Comparison of ENCODE assay signal across 8 cellular contexts in genomic region chr4:76179398-76180318, GRCh38. TPM values are rescaled to one million over a fixed set of nuclear protein-coding genes. Genes with fewer than 3 reads are reported as not detected.
DNase-seq lines count a peak whose midpoint lies in the region; ATAC-seq and TF ChIP-seq lines count a peak whose summit lies in the region.

No MANE protein-coding gene starts in this region.

- TF ChIP-seq CTCF in GM20000 (IDR thresholded peaks at IDR 0.05; ENCODE audit: extremely low read depth, missing control alignments), result peak; percentile 72
- TF ChIP-seq CTCF in mucosa of descending colon (IDR thresholded peaks at IDR 0.05), result peak; percentile 77

- intact Hi-C loops in mucosa of descending colon (cut with DNase I, micrococcal nuclease), result loop anchor here in 1 of 2 donors (10.0 kb wide), 2 partner anchors 75 to 195 kb away; partner anchors contain the start of gene FAM47E

- H3K4me3 ChIP-seq in mucosa of descending colon, result no peak overlapping the region

- peaks cover 4% of the 10 kb centered on the region for H3K36me3 ChIP-seq in mucosa of descending colon (ENCODE audit: low read depth)

- DNase-seq in COLO668 (lab: John Stamatoyannopoulos, UW; ENCODE audit: unreplicated experiment) (peak; percentile 90), GM20000 (ENCODE audit: low spot score) (peak; percentile 74), HT1080 (ENCODE audit: low read depth) (peak; percentile 64), NOMO-1 treated with dmso at 0.1 percent for 144 hours (lab: John Stamatoyannopoulos, UW; ENCODE audit: unreplicated experiment) (peak; percentile 59), epidermal melanocyte (ENCODE audit: insufficient read length, low spot score) (peak; percentile 77), mucosa of descending colon (peak; percentile 81 to 98 (median 89))
- peak; percentile 36 to 74 (median 71) for DNase-seq in activated CD8-positive, alpha-beta memory T cell treated with anti-CD3 and anti-CD28 coated beads for 48 hours (ENCODE audit: low read depth in 2 of 3, low spot score in 2 of 3)
- DNase-seq in stimulated activated CD8-positive, alpha-beta memory T cell treated with anti-CD3 and anti-CD28 coated beads, Interleukin-4, amount 100 ng/mL, for 48 hours, result peak; percentile 91

- H3K9me3 ChIP-seq in mucosa of descending colon, result no peaks in the 10 kb centered on the region

- H3K4me1 ChIP-seq in mucosa of descending colon (ENCODE audit: low read depth), result no peaks in the 10 kb centered on the region

- peak; percentile 98 for ATAC-seq in mucosa of descending colon

RNA-seq across cellular contexts. Expression of gene NUP54, which starts 31.5 kb away (rescaled TPM):
- total RNA-seq in HT1080 (2014; rRNA removed; shearing (Covaris generic)), result 59.5 and 63.9 TPM in 2 replicates
- polyA plus RNA-seq in HT1080 (2015; cell fraction: cytosol; rRNA removed), result 43.1 and 49.9 TPM in 2 replicates
- polyA plus RNA-seq in HT1080 (2015; cell fraction: nucleus; rRNA removed), result 85.3 and 102 TPM in 2 replicates
- 10 to 100 TPM; 32.1 to 40.3 (median 36.4) TPM for total RNA-seq in mucosa of descending colon

RNA-seq across cellular contexts. Expression of gene SCARB2, which starts 34.0 kb away (rescaled TPM):
- total RNA-seq in HT1080 (2014; rRNA removed; shearing (Covaris generic)), result 76.0 and 79.0 TPM in 2 replicates
- polyA plus RNA-seq in HT1080 (2015; cell fraction: cytosol; rRNA removed), result 70.8 and 87.9 TPM in 2 replicates
- 89.4 and 89.7 TPM in 2 replicates for polyA plus RNA-seq in HT1080 (2015; cell fraction: nucleus; rRNA removed)
- total RNA-seq in mucosa of descending colon, result 100 to 1,000 TPM; 148 to 183 (median 172) TPM
